In genomic region chr9:5631021-5631420, GRCh38 we compare ENCODE assay signal across 12 cellular contexts. TPM values are rescaled to one million over a fixed set of nuclear protein-coding genes. Genes with fewer than 3 reads are reported as not detected.
DNase-seq lines count a peak whose midpoint lies in the region; TF ChIP-seq lines count a peak whose summit lies in the region.
"Had no signal": no experiment of that assay in that cellular context is flagged by ENCODE, and none has a peak within 500 bp of the region (broad histone marks: within the 10 kb centered on the region; RNA-seq: fewer than 3 reads in every experiment).

No MANE protein-coding gene starts in this region.

- H3K4me2 ChIP-seq in OCI-LY7 (ENCODE audit: low read length), result peak overlapping the region; percentile 97

- peak overlapping the region; percentile 17; the same call in 1 of the 2 replicates for H3K9ac ChIP-seq in ES-I3 (ENCODE audit: low read depth, low read length)

- peaks cover 36% of the 10 kb centered on the region for H4K20me1 ChIP-seq in OCI-LY7 (ENCODE audit: insufficient read depth, low read length)

- peaks cover 75% of the 10 kb centered on the region for H3K79me2 ChIP-seq in OCI-LY7 (ENCODE audit: insufficient read depth, low read depth, low read length)

- H3K27ac ChIP-seq in OCI-LY7 (ENCODE audit: low read depth, low read length, poor library complexity, severe bottlenecking), result peak overlapping the region; percentile 100

- H3K4me1 ChIP-seq in ES-I3 (ENCODE audit: insufficient read depth, low read length), result peaks cover 26% of the 10 kb centered on the region
- H3K4me1 ChIP-seq in OCI-LY7 (ENCODE audit: insufficient read depth, low read length, poor library complexity, severe bottlenecking), result peaks cover 42% of the 10 kb centered on the region

- DNase-seq in OCI-LY7 (ENCODE audit: low spot score) (no peak), epithelial cell of proximal tubule (ENCODE audit: low read depth) (no peak), retinal pigment epithelial cell (ENCODE audit: low read depth) (no peak), kidney glomerular epithelial cell (lab: John Stamatoyannopoulos, UW) (no peak), NCI-H146 (lab: John Stamatoyannopoulos, UW) (no peak), NCI-H226 (no peak), NCI-H2227 treated with DMSO at 0.1 percent for 48 hours (lab: John Stamatoyannopoulos, UW) (no peak)
- DNase-seq: activated CD4-positive, alpha-beta T cell treated with anti-CD3 and anti-CD28 coated beads, Interleukin-2, amount 10 ng/mL, durations not matched to agents 7 days and 5 days; NCI-H1417 treated with DMSO at 0.1 percent for 48 hours; stimulated activated CD8-positive, alpha-beta memory T cell treated with anti-CD3 and anti-CD28 coated beads, Interleukin-4, amount 100 ng/mL, for 48 hours had no signal

- BruUV-seq in OCI-LY7 (replicated peaks; lab: Mats Ljungman, UMichigan), result no TSS peak

- peak overlapping the region; percentile 81 for H3K4me3 ChIP-seq in OCI-LY7 (ENCODE audit: low read depth, low read length, poor library complexity, severe bottlenecking)
- peak overlapping the region; percentile 26 for H3K4me3 ChIP-seq in epithelial cell of proximal tubule (ENCODE audit: low read depth, low read length)
- peak overlapping the region; percentile 78 for H3K4me3 ChIP-seq in retinal pigment epithelial cell (ENCODE audit: low read length)

- POLR2A ChIA-PET in OCI-LY7 (lab: Charles Lee), result interaction anchor here (0.7 to 2.5 kb wide), 6 partner anchors 8 to 1074 kb away, joined by 3 to 13 read pairs (median 6); no protein-coding TSS in a partner anchor

- TF ChIP-seq CTCF in OCI-LY7 (conservative IDR thresholded peaks at IDR 0.05; ENCODE audit: low read length) (no peak), epithelial cell of proximal tubule (conservative IDR thresholded peaks at IDR 0.05; ENCODE audit: low read depth, low read length) (no peak), retinal pigment epithelial cell (conservative IDR thresholded peaks at IDR 0.05; ENCODE audit: low read depth, low read length) (no peak)

- no peak overlapping the region for H2AFZ ChIP-seq in OCI-LY7 (ENCODE audit: low read length)

- H3K36me3 ChIP-seq in ES-I3 (ENCODE audit: insufficient read depth, low read length) (no peaks in the 10 kb centered on the region), OCI-LY7 (ENCODE audit: insufficient read depth, low read length) (peaks cover 35% of the 10 kb centered on the region)
- H3K36me3 ChIP-seq: right atrium auricular region had no signal

- intact Hi-C loops in OCI-LY7 (cut with micrococcal nuclease; ENCODE audit: unreplicated experiment), result no loop called here

- CTCF ChIA-PET in OCI-LY7 (lab: Charles Lee; ENCODE audit: unreplicated experiment), result interaction anchor here (1.2 kb wide), 1 partner anchor 9 kb away, joined by 3 read pairs; no protein-coding TSS in a partner anchor

- H3K9me3 ChIP-seq in ES-I3 (ENCODE audit: control insufficient read depth, insufficient read depth, low read length) (no peaks in the 10 kb centered on the region), OCI-LY7 (ENCODE audit: low read length) (peaks cover 27% of the 10 kb centered on the region; the same call in 1 of the 2 replicates)

- H3K9me2 ChIP-seq in OCI-LY7 (ENCODE audit: insufficient read depth, low read length), result no peaks in the 10 kb centered on the region

RNA-seq across cellular contexts. Expression of gene RIC1, which starts 2.1 kb away (rescaled TPM):
- 72.9 and 77.0 TPM in 2 replicates for total RNA-seq in OCI-LY7 (2014; rRNA removed; shearing (Covaris generic))
- total RNA-seq in OCI-LY7 (2022) (83.9 and 84.6 TPM in 2 replicates), epithelial cell of proximal tubule (12.7 and 22.0 TPM in 2 replicates)

Comparison
In these comparisons a context has a peak if more than half of its experiments do, and no peak if none do; other contexts are left out.
1. H3K4me3 ChIP-seq: peak in every context shown above with its lines; median percentile 81 in OCI-LY7; 78 in retinal pigment epithelial cell; 26 in epithelial cell of proximal tubule.